Comparison of ENCODE assay signal across 12 cellular contexts in genomic region chrX:12447448-12448154, GRCh38.
DNase-seq lines count a peak whose midpoint lies in the region; ATAC-seq and TF ChIP-seq lines count a peak whose summit lies in the region.
"Had no signal": no experiment of that assay in that cellular context is flagged by ENCODE, and none has a peak within 500 bp of the region (broad histone marks: within the 10 kb centered on the region; RNA-seq: fewer than 3 reads in every experiment).

No MANE protein-coding gene starts in this region.

- H2AFZ ChIP-seq in hepatocyte: no peak overlapping the region

- no peaks in the 10 kb centered on the region for H3K27me3 ChIP-seq in BJ (ENCODE audit: control insufficient read depth, insufficient read depth, low read length)
- H3K27me3 ChIP-seq in MG63: no peaks in the 10 kb centered on the region
- no peaks in the 10 kb centered on the region for H3K27me3 ChIP-seq in hepatocyte
- H3K27me3 ChIP-seq: gastroesophageal sphincter, right atrium auricular region had no signal

- TF ChIP-seq CTCF in BJ (IDR thresholded peaks at IDR 0.05; ENCODE audit: insufficient read depth, low read depth, low read length) (peak; percentile 14; the same call in 1 of the 2 replicates), hepatocyte (IDR thresholded peaks at IDR 0.05; ENCODE audit: poor library complexity) (peak; percentile 17)

- peaks cover 3% of the 10 kb centered on the region for H3K9me2 ChIP-seq in hepatocyte (replicated peaks; ENCODE audit: insufficient read depth)

- POLR2A ChIA-PET in BJ (lab: Charles Lee): no interaction called here

- CTCF ChIA-PET in BJ (lab: Yijun Ruan, JAX): no interaction called here

- no peaks in the 10 kb centered on the region for H3K36me3 ChIP-seq in BJ (ENCODE audit: control insufficient read depth, insufficient read depth, low read length)
- no peaks in the 10 kb centered on the region for H3K36me3 ChIP-seq in MG63
- no peaks in the 10 kb centered on the region for H3K36me3 ChIP-seq in hepatocyte (replicated peaks; ENCODE audit: insufficient read depth, low read depth)
- H3K36me3 ChIP-seq: gastroesophageal sphincter, right atrium auricular region had no signal

- H3K4me2 ChIP-seq in hepatocyte: no peak overlapping the region

- no peak for ATAC-seq in HG02763 (IDR thresholded peaks at IDR 0.05; ENCODE audit: unreplicated experiment)
- ATAC-seq: gastroesophageal sphincter, K562 had no signal

- H3K4me3 ChIP-seq in BJ (ENCODE audit: low read depth, low read length): no peak overlapping the region
- H3K4me3 ChIP-seq in MG63: no peak overlapping the region
- no peak overlapping the region for H3K4me3 ChIP-seq in hepatocyte
- H3K4me3 ChIP-seq: gastroesophageal sphincter, K562, right atrium auricular region had no signal

- peak; percentile 74 for DNase-seq in BJ (ENCODE audit: low read depth)
- DNase-seq in MG63: peak; percentile 66
- peak; percentile 27 for DNase-seq in amniotic stem cell (lab: John Stamatoyannopoulos, UW)
- peak; percentile 43 for DNase-seq in hepatocyte (ENCODE audit: low spot score)
- no peak for DNase-seq in HUDEP-2 (lab: John Stamatoyannopoulos, UW; ENCODE audit: unreplicated experiment in 76 of 76)
- no peak for DNase-seq in SW 1271 (lab: John Stamatoyannopoulos, UW)
- DNase-seq in GF-D8 (lab: John Stamatoyannopoulos, UW): no peak
- DNase-seq: NCI-H524 treated with DMSO at 0.1 percent for 48 hours had no signal

- no peaks in the 10 kb centered on the region for H4K20me1 ChIP-seq in hepatocyte (ENCODE audit: insufficient read depth, poor library complexity, severe bottlenecking)

- H3K27ac ChIP-seq in hepatocyte: no peak overlapping the region
- H3K27ac ChIP-seq: gastroesophageal sphincter, right atrium auricular region had no signal

- no peaks in the 10 kb centered on the region for H3K4me1 ChIP-seq in hepatocyte (ENCODE audit: insufficient read depth)
- H3K4me1 ChIP-seq: gastroesophageal sphincter, right atrium auricular region had no signal

- H3K9me3 ChIP-seq in MG63 (no peaks in the 10 kb centered on the region), hepatocyte (ENCODE audit: low read depth) (no peaks in the 10 kb centered on the region)
- H3K9me3 ChIP-seq: gastroesophageal sphincter, right atrium auricular region had no signal

- 60% methylated on average over 5 of the region's 5 CpGs for WGBS in hepatocyte (ENCODE audit: low lambda C conversion rate, missing lambda C conversion rate)

- no peaks in the 10 kb centered on the region for H3K79me2 ChIP-seq in hepatocyte

Comparison
In these comparisons a context has a peak if more than half of its experiments do, and no peak if none do; other contexts are left out.
1. DNase-seq: peak in BJ (single experiment), MG63 (single experiment), amniotic stem cell (single experiment) and hepatocyte (single experiment); none in HUDEP-2 (0 of 76), SW 1271 (0 of 2) and GF-D8 (single experiment).